1 cellular context compared by ENCODE assay signal in the genomic region with DNA sequence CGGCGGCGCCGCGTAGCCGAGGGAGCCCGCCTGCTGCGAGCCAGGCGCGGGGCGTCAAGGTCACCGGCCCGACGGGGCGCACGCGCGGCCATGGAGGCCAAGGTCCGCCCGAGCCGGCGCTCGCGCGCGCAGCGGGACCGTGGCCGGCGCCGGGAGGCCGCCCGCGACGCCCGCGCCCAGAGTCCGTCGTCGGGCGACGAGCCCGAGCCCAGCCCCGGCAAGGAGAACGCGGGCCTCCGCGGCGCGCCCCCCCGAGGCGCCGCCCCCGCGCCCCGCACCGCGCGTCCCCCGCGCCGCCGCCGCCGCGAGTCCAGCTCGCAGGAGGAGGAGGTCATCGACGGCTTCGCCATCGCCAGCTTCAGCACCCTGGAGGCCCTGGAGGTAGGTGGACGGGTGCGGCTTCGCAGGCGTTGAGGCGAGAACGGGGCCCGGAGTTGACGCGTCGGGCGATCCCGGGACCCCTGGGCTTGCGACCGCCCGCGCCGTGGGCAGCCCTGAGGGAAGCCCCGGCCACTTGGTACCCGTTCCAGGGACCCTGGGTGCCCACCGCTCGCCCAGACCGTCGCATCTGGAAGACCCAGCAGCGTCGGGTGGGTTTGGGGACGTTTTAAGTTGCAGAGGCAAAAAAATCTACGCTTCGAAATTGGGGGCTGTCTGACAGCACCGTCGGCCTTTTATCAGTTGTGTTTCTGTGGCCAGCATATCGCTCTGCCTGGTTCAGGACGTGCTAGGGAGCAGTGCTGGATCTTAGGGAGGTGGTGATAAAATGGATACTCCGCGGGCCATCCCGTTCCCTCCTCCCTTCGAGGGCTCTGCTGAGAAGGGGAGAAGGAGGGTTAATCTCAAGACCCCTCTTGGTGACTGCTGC.
TF ChIP-seq lines count a peak whose summit lies in the region.

No MANE protein-coding gene starts in this region.

TF ChIP-seq in K562, 482 proteins besides CTCF, POLR2A, EP300 and RAD21 (continued from another document):
- TF ChIP-seq ZBTB40 (IDR thresholded peaks at IDR 0.05) (0 out of 2 replicates have a peak, but pooled peaks have one; percentile 17), ZBTB40 (CRISPR knock-in tag; IDR thresholded peaks at IDR 0.05) (no peak), GTF2F1 (IDR thresholded peaks at IDR 0.05; ENCODE audit: low read depth, low read length) (no peak), KDM5B (IDR thresholded peaks at IDR 0.05; ENCODE audit: insufficient replicate concordance, low read depth, low read length) (peak; percentile 40), RBM22 (IDR thresholded peaks at IDR 0.05; ENCODE audit: low read depth, low read length, poor library complexity, severe bottlenecking) (no peak), LARP7 (IDR thresholded peaks at IDR 0.05) (no peak), MTA2 (IDR thresholded peaks at IDR 0.05; ENCODE audit: low read depth) (no peak), DPF2 (IDR thresholded peaks at IDR 0.05) (peak; percentile 15; the same call in 1 of the 2 replicates), ZNF830 (CRISPR knock-in tag; IDR thresholded peaks at IDR 0.05) (no peak), CBFA2T2 (conservative IDR thresholded peaks at IDR 0.05) (no peak), ZNF384 (IDR thresholded peaks at IDR 0.05; ENCODE audit: low read depth, low read length) (no peak), EGR1 (conservative IDR thresholded peaks at IDR 0.05) (0 out of 2 replicates have a peak, but pooled peaks have one; percentile 8), RBFOX2 (IDR thresholded peaks at IDR 0.05; ENCODE audit: low read depth, low read length) (peak; percentile 51), YY1 (IDR thresholded peaks at IDR 0.05; ENCODE audit: borderline replicate concordance in 1 of 3, control insufficient read depth in 1 of 3, extremely low read depth in 1 of 3, insufficient read depth in 3 of 3, insufficient read length in 1 of 3, insufficient replicate concordance in 2 of 3, low read depth in 1 of 3, low read length in 2 of 3) (peak in 1 of 3 experiments; percentile 44), GATA2 (CRISPR knock-in tag; IDR thresholded peaks at IDR 0.05) (0 out of 2 replicates have a peak, but pooled peaks have one; percentile 10), SAP30 (IDR thresholded peaks at IDR 0.05; ENCODE audit: borderline replicate concordance, insufficient read depth, low read depth, low read length, poor library complexity, severe bottlenecking) (peak; percentile 72), BMI1 (IDR thresholded peaks at IDR 0.05; ENCODE audit: low read length) (no peak), CREM (IDR thresholded peaks at IDR 0.05; ENCODE audit: low read depth) (no peak), TFAP4 (CRISPR knock-in tag; IDR thresholded peaks at IDR 0.05; ENCODE audit: borderline replicate concordance) (peak; percentile 35), NR2C1 (IDR thresholded peaks at IDR 0.05) (no peak), NR2C1 (tag; IDR thresholded peaks at IDR 0.05) (no peak), E2F6 (IDR thresholded peaks at IDR 0.05; ENCODE audit: borderline replicate concordance in 1 of 2, extremely low read depth in 1 of 2, insufficient read depth in 1 of 2, insufficient read length in 1 of 2, low read depth in 1 of 2, low read length in 1 of 2, poor library complexity in 1 of 2, severe bottlenecking in 1 of 2) (peak; percentile 23 to 64), RBBP5 (IDR thresholded peaks at IDR 0.05; ENCODE audit: borderline replicate concordance, insufficient read depth, low read length, poor library complexity, severe bottlenecking) (peak; percentile 13), HDAC1 (IDR thresholded peaks at IDR 0.05) (no peak), MTA1 (IDR thresholded peaks at IDR 0.05; ENCODE audit: borderline replicate concordance) (no peak), BCL6 (CRISPR knock-in tag; IDR thresholded peaks at IDR 0.05) (no peak), L3MBTL2 (IDR thresholded peaks at IDR 0.05) (0 out of 2 replicates have a peak, but pooled peaks have one; percentile 33), RHOXF2B (CRISPR knock-in tag; conservative IDR thresholded peaks at IDR 0.05) (no peak), MEF2A (IDR thresholded peaks at IDR 0.05; ENCODE audit: control insufficient read depth, low read depth, low read length) (no peak), TRIM28 (IDR thresholded peaks at IDR 0.05) (no peak), ZFX (CRISPR knock-in tag; IDR thresholded peaks at IDR 0.05) (peak; percentile 28; the same call in 1 of the 2 replicates), PHF8 (IDR thresholded peaks at IDR 0.05; ENCODE audit: borderline replicate concordance, low read length) (peak; percentile 34; the same call in 1 of the 2 replicates), ZNF224 (CRISPR knock-in tag; IDR thresholded peaks at IDR 0.05) (no peak), EZH2 (IDR thresholded peaks at IDR 0.05; ENCODE audit: borderline replicate concordance, low read depth, low read length) (no peak), ZBTB7A (IDR thresholded peaks at IDR 0.05; ENCODE audit: borderline replicate concordance, control insufficient read depth, low read depth, low read length) (peak; percentile 34; the same call in 1 of the 2 replicates)
- TF ChIP-seq, protein P1, sequence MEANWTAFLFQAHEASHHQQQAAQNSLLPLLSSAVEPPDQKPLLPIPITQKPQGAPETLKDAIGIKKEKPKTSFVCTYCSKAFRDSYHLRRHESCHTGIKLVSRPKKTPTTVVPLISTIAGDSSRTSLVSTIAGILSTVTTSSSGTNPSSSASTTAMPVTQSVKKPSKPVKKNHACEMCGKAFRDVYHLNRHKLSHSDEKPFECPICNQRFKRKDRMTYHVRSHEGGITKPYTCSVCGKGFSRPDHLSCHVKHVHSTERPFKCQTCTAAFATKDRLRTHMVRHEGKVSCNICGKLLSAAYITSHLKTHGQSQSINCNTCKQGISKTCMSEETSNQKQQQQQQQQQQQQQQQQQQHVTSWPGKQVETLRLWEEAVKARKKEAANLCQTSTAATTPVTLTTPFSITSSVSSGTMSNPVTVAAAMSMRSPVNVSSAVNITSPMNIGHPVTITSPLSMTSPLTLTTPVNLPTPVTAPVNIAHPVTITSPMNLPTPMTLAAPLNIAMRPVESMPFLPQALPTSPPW (CRISPR knock-in tag; IDR thresholded peaks at IDR 0.05) = peak; percentile 66
